25 cellular contexts compared by ENCODE assay signal in the genomic region with DNA sequence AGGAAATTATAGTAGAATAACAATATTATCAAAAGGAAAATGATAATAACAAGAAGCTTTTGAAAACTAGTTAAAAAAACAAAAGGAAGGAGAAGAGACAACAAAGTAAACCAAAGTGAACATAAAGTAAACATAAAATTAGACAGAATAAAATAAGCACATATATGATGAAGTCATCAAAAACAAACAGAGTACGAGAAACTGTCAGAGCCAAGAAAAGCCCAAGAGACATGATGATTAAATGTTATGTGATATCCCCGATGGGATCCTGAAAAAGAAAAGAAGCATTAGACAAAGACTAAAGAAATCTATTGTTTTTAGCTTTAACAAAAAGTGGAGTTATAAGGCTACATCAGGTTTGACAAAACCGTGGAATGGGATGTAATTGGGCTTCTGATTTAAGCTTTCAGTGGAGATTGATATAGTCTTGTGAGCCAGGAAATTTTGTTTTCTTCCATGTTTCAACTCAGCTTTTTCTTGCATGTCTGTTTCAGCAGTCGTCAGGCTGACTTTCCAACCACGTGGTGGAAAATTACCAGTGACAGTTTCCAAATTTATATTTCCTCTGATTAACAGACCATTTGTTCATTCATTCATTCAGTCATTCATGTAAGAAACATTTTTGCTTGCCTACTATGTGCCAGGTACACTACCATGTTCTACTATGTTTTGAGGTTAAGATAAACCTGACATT.
DNase-seq lines count a peak whose midpoint lies in the region; ATAC-seq, FAIRE-seq and TF ChIP-seq lines count a peak whose summit lies in the region.
"Had no signal": no experiment of that assay in that cellular context is flagged by ENCODE, and none has a peak within 500 bp of the region (broad histone marks: within the 10 kb centered on the region; RNA-seq: fewer than 3 reads in every experiment).

No MANE protein-coding gene starts in this region.

- no peak for ATAC-seq in upper lobe of left lung (ENCODE audit: low FRiP score in 2 of 2)
- no peak for ATAC-seq in stimulated activated naive CD8-positive, alpha-beta T cell treated with anti-CD3 and anti-CD28 coated beads, Interleukin-15, amount 100 ng/mL, for 72 hours
- ATAC-seq: activated CD8-positive, alpha-beta T cell treated with anti-CD3 and anti-CD28 coated beads, Interleukin-2, amount 10 ng/mL, durations not matched to agents 7 days and 5 days; esophagus mucosa had no signal

- H3K9ac ChIP-seq in astrocyte (ENCODE audit: low read length), result no peak overlapping the region
- H3K9ac ChIP-seq in skeletal muscle satellite cell (ENCODE audit: low read depth, low read length), result no peak overlapping the region

- peaks cover 2% of the 10 kb centered on the region for H3K9me3 Mint-ChIP-seq in astrocyte (ENCODE audit: unreplicated experiment)
- H3K9me3 Mint-ChIP-seq in stimulated activated naive CD8-positive, alpha-beta T cell treated with anti-CD3 and anti-CD28 coated beads, Interleukin-15, amount 100 ng/mL, for 72 hours, result no peaks in the 10 kb centered on the region
- H3K9me3 Mint-ChIP-seq: activated naive CD4-positive, alpha-beta T cell treated with anti-CD3 and anti-CD28 coated beads, Interleukin-2, amount 50 U/mL, for 24 hours had no signal

- H3K4me3 ChIP-seq in astrocyte (ENCODE audit: insufficient read depth, low read depth, low read length), result no peak overlapping the region
- peak overlapping the region; percentile 18 for H3K4me3 ChIP-seq in skeletal muscle satellite cell (ENCODE audit: low read length)
- H3K4me3 ChIP-seq in upper lobe of left lung, result no peak overlapping the region
- H3K4me3 ChIP-seq: dorsolateral prefrontal cortex, SJSA1 had no signal

- H3K4me3 Mint-ChIP-seq in astrocyte (ENCODE audit: unreplicated experiment), result no peak overlapping the region
- no peak overlapping the region for H3K4me3 Mint-ChIP-seq in stimulated activated naive CD8-positive, alpha-beta T cell treated with anti-CD3 and anti-CD28 coated beads, Interleukin-15, amount 100 ng/mL, for 72 hours
- H3K4me3 Mint-ChIP-seq: activated CD8-positive, alpha-beta T cell treated with anti-CD3 and anti-CD28 coated beads, Interleukin-2, amount 10 ng/mL, durations not matched to agents 7 days and 5 days; activated naive CD4-positive, alpha-beta T cell treated with anti-CD3 and anti-CD28 coated beads, Interleukin-2, amount 50 U/mL, for 24 hours; brain; CD4-positive, CD25-positive, alpha-beta regulatory T cell had no signal

- no peaks in the 10 kb centered on the region for H3K4me1 ChIP-seq in astrocyte (ENCODE audit: insufficient read depth, low read length)
- H3K4me1 ChIP-seq in skeletal muscle satellite cell (ENCODE audit: control insufficient read depth, insufficient read depth, low read length), result peaks cover 18% of the 10 kb centered on the region
- H3K4me1 ChIP-seq in upper lobe of left lung, result peaks cover 0 to 9% (median 1%) of the 10 kb centered on the region in 4 donors

- no peak overlapping the region for H3K27ac Mint-ChIP-seq in astrocyte (ENCODE audit: unreplicated experiment)
- H3K27ac Mint-ChIP-seq in stimulated activated naive CD8-positive, alpha-beta T cell treated with anti-CD3 and anti-CD28 coated beads, Interleukin-15, amount 100 ng/mL, for 72 hours, result no peak overlapping the region
- H3K27ac Mint-ChIP-seq: activated CD8-positive, alpha-beta T cell treated with anti-CD3 and anti-CD28 coated beads, Interleukin-2, amount 10 ng/mL, durations not matched to agents 7 days and 5 days; activated naive CD4-positive, alpha-beta T cell treated with anti-CD3 and anti-CD28 coated beads, Interleukin-2, amount 50 U/mL, for 24 hours; CD4-positive, CD25-positive, alpha-beta regulatory T cell had no signal

- H2AFZ ChIP-seq in astrocyte (ENCODE audit: low read depth, low read length), result no peak overlapping the region

- no peak for FAIRE-seq in astrocyte (lab: Jason Lieb, UNC)
- FAIRE-seq: GM18507 had no signal

- TF ChIP-seq CTCF in astrocyte (IDR thresholded peaks at IDR 0.05; ENCODE audit: insufficient read depth, low read depth, low read length) (no peak), upper lobe of left lung (IDR thresholded peaks at IDR 0.05) (no peak)

- no peaks in the 10 kb centered on the region for H3K79me2 ChIP-seq in astrocyte (ENCODE audit: insufficient read depth, low read length)

- H3K36me3 Mint-ChIP-seq in astrocyte (ENCODE audit: low read depth, unreplicated experiment), result no peaks in the 10 kb centered on the region
- H3K36me3 Mint-ChIP-seq: activated naive CD4-positive, alpha-beta T cell treated with anti-CD3 and anti-CD28 coated beads, Interleukin-2, amount 50 U/mL, for 24 hours; brain; CD4-positive, CD25-positive, alpha-beta regulatory T cell had no signal

- H3K27ac ChIP-seq in astrocyte (ENCODE audit: low read depth, low read length) (no peak overlapping the region), upper lobe of left lung (peak overlapping the region in 1 of 4 donors; percentile 49)
- H3K27ac ChIP-seq: dorsolateral prefrontal cortex, SJSA1 had no signal

- H3K27me3 ChIP-seq in astrocyte (ENCODE audit: insufficient read depth, low read length) (no peaks in the 10 kb centered on the region), skeletal muscle satellite cell (ENCODE audit: control insufficient read depth, insufficient read depth, low read length) (peaks cover 13% of the 10 kb centered on the region), upper lobe of left lung (no peaks in the 10 kb centered on the region)
- H3K27me3 ChIP-seq: dorsolateral prefrontal cortex, SJSA1 had no signal

- H4K20me1 ChIP-seq in astrocyte (ENCODE audit: insufficient read depth, low read length), result no peaks in the 10 kb centered on the region

- 41 to 58% methylated on average over 5 of the region's 5 CpGs for whole genome bisulfite sequencing in upper lobe of left lung, 2 donors

- no peaks in the 10 kb centered on the region for H3K36me3 ChIP-seq in astrocyte (ENCODE audit: insufficient read depth, low read length)
- H3K36me3 ChIP-seq in skeletal muscle satellite cell (ENCODE audit: insufficient read depth, low read length), result no peaks in the 10 kb centered on the region
- H3K36me3 ChIP-seq in upper lobe of left lung, result no peaks in the 10 kb centered on the region
- H3K36me3 ChIP-seq: SJSA1 had no signal

- H3K4me2 ChIP-seq in astrocyte (ENCODE audit: low read length), result peak overlapping the region; percentile 11
- H3K4me2 ChIP-seq in skeletal muscle satellite cell (ENCODE audit: low read length), result peak overlapping the region; percentile 65

- peaks cover under 1% of the 10 kb centered on the region for H3K27me3 Mint-ChIP-seq in astrocyte (ENCODE audit: low read depth, unreplicated experiment)
- H3K27me3 Mint-ChIP-seq in stimulated activated naive CD8-positive, alpha-beta T cell treated with anti-CD3 and anti-CD28 coated beads, Interleukin-15, amount 100 ng/mL, for 72 hours, result peaks cover 20% of the 10 kb centered on the region
- H3K27me3 Mint-ChIP-seq: brain had no signal

- peak; percentile 4 for DNase-seq in NCI-H446 treated with DMSO at 0.1 percent for 48 hours (lab: John Stamatoyannopoulos, UW)
- DNase-seq in NCI-H446 (lab: John Stamatoyannopoulos, UW), result no peak
- no peak for DNase-seq in astrocyte (ENCODE audit: low read depth)
- peak; percentile 77 for DNase-seq in fibroblast of peridontal ligament (ENCODE audit: extremely low read depth)
- no peak for DNase-seq in upper lobe of left lung
- DNase-seq in stimulated activated naive CD8-positive, alpha-beta T cell treated with anti-CD3 and anti-CD28 coated beads, Interleukin-15, amount 100 ng/mL, for 72 hours, result no peak
- DNase-seq in EL, result no peak
- DNase-seq: activated CD4-positive, CD25-positive, alpha-beta regulatory T cell; activated CD8-positive, alpha-beta T cell treated with anti-CD3 and anti-CD28 coated beads, Interleukin-2, amount 10 ng/mL, durations not matched to agents 7 days and 5 days; activated T-cell treated with anti-CD3 and anti-CD28 coated beads, Interleukin-2, amount 50 U/mL, for 48 hours; CD4-positive, CD25-positive, alpha-beta regulatory T cell; DMS79; dorsolateral prefrontal cortex; islet precursor cell; NCI-H2029; NCI-H526 treated with DMSO at 0.1 percent for 48 hours; stimulated activated naive CD4-positive, alpha-beta T cell treated with Interleukin-2 at 50 U/mL for 16 hours; T-helper 2 cell; trophoblast cell had no signal

- H3K4me1 Mint-ChIP-seq in astrocyte (ENCODE audit: low read depth, unreplicated experiment), result no peaks in the 10 kb centered on the region
- peaks cover 1% of the 10 kb centered on the region for H3K4me1 Mint-ChIP-seq in stimulated activated naive CD8-positive, alpha-beta T cell treated with anti-CD3 and anti-CD28 coated beads, Interleukin-15, amount 100 ng/mL, for 72 hours
- H3K4me1 Mint-ChIP-seq: activated naive CD4-positive, alpha-beta T cell treated with anti-CD3 and anti-CD28 coated beads, Interleukin-2, amount 50 U/mL, for 24 hours; CD4-positive, CD25-positive, alpha-beta regulatory T cell had no signal

- H3K9me3 ChIP-seq in astrocyte (ENCODE audit: insufficient read depth, low read depth, low read length), result no peaks in the 10 kb centered on the region
- H3K9me3 ChIP-seq in skeletal muscle satellite cell (replicated peaks; ENCODE audit: low read length), result no peaks in the 10 kb centered on the region
- H3K9me3 ChIP-seq in upper lobe of left lung, result no peaks in the 10 kb centered on the region
- H3K9me3 ChIP-seq: SJSA1 had no signal

- TF ChIP-seq EP300 in upper lobe of left lung (IDR thresholded peaks at IDR 0.05), result no peak

- no peak for TF ChIP-seq POLR2A in upper lobe of left lung (IDR thresholded peaks at IDR 0.05)

Comparison
In these comparisons a context has a peak if more than half of its experiments do, and no peak if none do; other contexts are left out.
1. DNase-seq: peak in NCI-H446 treated with DMSO at 0.1 percent for 48 hours (single experiment) and fibroblast of peridontal ligament (single experiment); none in NCI-H446 (0 of 2), astrocyte (single experiment), upper lobe of left lung (0 of 2), stimulated activated naive CD8-positive, alpha-beta T cell treated with anti-CD3 and anti-CD28 coated beads, Interleukin-15, amount 100 ng/mL, for 72 hours (0 of 2) and EL (single experiment).